1 cellular context compared by ENCODE assay signal in the genomic region with DNA sequence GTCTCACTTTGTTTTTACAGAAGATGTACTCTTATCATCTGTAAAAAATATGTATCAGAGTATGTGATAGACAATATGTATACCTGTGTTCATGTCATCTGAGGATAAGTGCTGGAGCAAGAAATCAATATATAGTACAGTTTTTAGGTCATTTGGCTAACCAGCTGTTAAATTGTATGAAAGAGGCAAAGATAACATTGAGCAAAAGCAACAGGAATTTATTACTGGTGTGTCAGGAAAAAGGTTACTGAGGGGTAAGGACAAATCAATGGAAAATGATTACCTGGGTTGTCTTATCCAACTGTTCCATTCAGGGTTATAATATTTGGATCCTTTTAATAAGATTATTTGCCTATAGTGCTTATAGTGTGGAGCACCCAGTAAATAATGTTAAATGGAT.
TF ChIP-seq lines count a peak whose summit lies in the region.

No MANE protein-coding gene starts in this region.

TF ChIP-seq in WTC11, 78 proteins besides CTCF, POLR2A, EP300 and RAD21:
- no peak for TF ChIP-seq OVOL2 (CRISPR knock-in tag; IDR thresholded peaks at IDR 0.05; ENCODE audit: borderline replicate concordance)
- TF ChIP-seq, protein P1, sequence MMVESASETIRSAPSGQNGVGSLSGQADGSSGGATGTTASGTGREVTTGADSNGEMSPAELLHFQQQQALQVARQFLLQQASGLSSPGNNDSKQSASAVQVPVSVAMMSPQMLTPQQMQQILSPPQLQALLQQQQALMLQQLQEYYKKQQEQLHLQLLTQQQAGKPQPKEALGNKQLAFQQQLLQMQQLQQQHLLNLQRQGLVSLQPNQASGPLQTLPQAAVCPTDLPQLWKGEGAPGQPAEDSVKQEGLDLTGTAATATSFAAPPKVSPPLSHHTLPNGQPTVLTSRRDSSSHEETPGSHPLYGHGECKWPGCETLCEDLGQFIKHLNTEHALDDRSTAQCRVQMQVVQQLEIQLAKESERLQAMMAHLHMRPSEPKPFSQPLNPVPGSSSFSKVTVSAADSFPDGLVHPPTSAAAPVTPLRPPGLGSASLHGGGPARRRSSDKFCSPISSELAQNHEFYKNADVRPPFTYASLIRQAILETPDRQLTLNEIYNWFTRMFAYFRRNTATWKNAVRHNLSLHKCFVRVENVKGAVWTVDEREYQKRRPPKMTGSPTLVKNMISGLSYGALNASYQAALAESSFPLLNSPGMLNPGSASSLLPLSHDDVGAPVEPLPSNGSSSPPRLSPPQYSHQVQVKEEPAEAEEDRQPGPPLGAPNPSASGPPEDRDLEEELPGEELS (CRISPR knock-in tag; IDR thresholded peaks at IDR 0.05) = no peak
- TF ChIP-seq, protein P2, sequence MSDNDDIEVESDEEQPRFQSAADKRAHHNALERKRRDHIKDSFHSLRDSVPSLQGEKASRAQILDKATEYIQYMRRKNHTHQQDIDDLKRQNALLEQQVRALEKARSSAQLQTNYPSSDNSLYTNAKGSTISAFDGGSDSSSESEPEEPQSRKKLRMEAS (CRISPR knock-in tag; IDR thresholded peaks at IDR 0.05) = no peak
- TF ChIP-seq ZNF423 (CRISPR knock-in tag; IDR thresholded peaks at IDR 0.05) = no peak
- TF ChIP-seq ZNF138 (CRISPR knock-in tag; conservative IDR thresholded peaks at IDR 0.05) = no peak
- TF ChIP-seq, protein P3, sequence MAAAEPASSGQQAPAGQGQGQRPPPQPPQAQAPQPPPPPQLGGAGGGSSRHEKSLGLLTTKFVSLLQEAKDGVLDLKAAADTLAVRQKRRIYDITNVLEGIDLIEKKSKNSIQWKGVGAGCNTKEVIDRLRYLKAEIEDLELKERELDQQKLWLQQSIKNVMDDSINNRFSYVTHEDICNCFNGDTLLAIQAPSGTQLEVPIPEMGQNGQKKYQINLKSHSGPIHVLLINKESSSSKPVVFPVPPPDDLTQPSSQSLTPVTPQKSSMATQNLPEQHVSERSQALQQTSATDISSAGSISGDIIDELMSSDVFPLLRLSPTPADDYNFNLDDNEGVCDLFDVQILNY (CRISPR knock-in tag; IDR thresholded peaks at IDR 0.05) = no peak
